12 cellular contexts compared by ENCODE assay signal in genomic region chr3:138863776-138864113, GRCh38. TPM values are rescaled to one million over a fixed set of nuclear protein-coding genes. Genes with fewer than 3 reads are reported as not detected.
DNase-seq lines count a peak whose midpoint lies in the region; ATAC-seq and TF ChIP-seq lines count a peak whose summit lies in the region.
"Had no signal": no experiment of that assay in that cellular context is flagged by ENCODE, and none has a peak within 500 bp of the region (broad histone marks: within the 10 kb centered on the region; RNA-seq: fewer than 3 reads in every experiment).

No MANE protein-coding gene starts in this region.

- H3K36me3 ChIP-seq in body of pancreas (replicated peaks in 1 of 2; ENCODE audit: insufficient read depth in 1 of 2, low read depth in 2 of 2), result no peaks in the 10 kb centered on the region
- no peaks in the 10 kb centered on the region for H3K36me3 ChIP-seq in mesendoderm (ENCODE audit: control insufficient read depth, insufficient read depth, low read length)

- H3K27me3 ChIP-seq in right cardiac atrium (ENCODE audit: control insufficient read depth, insufficient read depth) (no peaks in the 10 kb centered on the region), body of pancreas (no peaks in the 10 kb centered on the region), mesendoderm (ENCODE audit: insufficient read depth, low read length, poor library complexity) (no peaks in the 10 kb centered on the region)

- no peak for ATAC-seq in right cardiac atrium
- ATAC-seq in left ventricle myocardium superior, result no peak
- no peak for ATAC-seq in body of pancreas
- no peak for ATAC-seq in GM19035 (IDR thresholded peaks at IDR 0.05; ENCODE audit: unreplicated experiment)
- ATAC-seq in HG03521 (IDR thresholded peaks at IDR 0.05; ENCODE audit: unreplicated experiment), result no peak

- no peak overlapping the region for H3K23ac ChIP-seq in mesendoderm (ENCODE audit: low read length)

- peak overlapping the region; percentile 88 for H3K4ac ChIP-seq in mesendoderm (ENCODE audit: low read depth, low read length)

- H3K4me1 ChIP-seq in right cardiac atrium (ENCODE audit: control insufficient read depth, insufficient read depth, low read length) (peaks cover 6% of the 10 kb centered on the region), body of pancreas (peaks cover 34% of the 10 kb centered on the region), mesendoderm (ENCODE audit: control insufficient read depth, low read depth, low read length) (peaks cover 19% of the 10 kb centered on the region)

- H2BK15ac ChIP-seq in mesendoderm (replicated peaks; ENCODE audit: low read depth), result no peak overlapping the region

- 97% methylated on average over 4 of the region's 4 CpGs for WGBS in right cardiac atrium
- WGBS in body of pancreas, 2 donors, result 94 to 98% methylated on average over 4 of the region's 4 CpGs
- no CpG with 5 or more reads among the region's 4 CpGs for WGBS in mesendoderm (ENCODE audit: extremely low coverage, insufficient coverage, low lambda C conversion rate)

- H3K56ac ChIP-seq in mesendoderm (ENCODE audit: low read length), result peak overlapping the region; percentile 28

- no peak for TF ChIP-seq CTCF in body of pancreas (IDR thresholded peaks at IDR 0.05)
- TF ChIP-seq CTCF in type B pancreatic cell (conservative IDR thresholded peaks at IDR 0.05), result no peak

- no peaks in the 10 kb centered on the region for H3K79me1 ChIP-seq in mesendoderm (ENCODE audit: low read length)

- no peak overlapping the region for H3K4me3 Mint-ChIP-seq in type B pancreatic cell
- H3K4me3 Mint-ChIP-seq: natural killer cell treated with Interleukin-12 subunit alpha and Interleukin-12 subunit beta and Interleukin-15 and Interleukin-18, amount 100 ng/mL, for 72 hours had no signal

- peak overlapping the region; percentile 77 for H4K8ac ChIP-seq in mesendoderm (ENCODE audit: low read depth, low read length)

- no peak overlapping the region for H3K4me2 ChIP-seq in mesendoderm (ENCODE audit: low read length)

- peak overlapping the region; percentile 66 for H3K18ac ChIP-seq in mesendoderm (ENCODE audit: low read length)

- no peak overlapping the region for H3K9ac ChIP-seq in mesendoderm (ENCODE audit: low read length)

- H3K4me3 ChIP-seq in right cardiac atrium (ENCODE audit: low read length), result no peak overlapping the region
- H3K4me3 ChIP-seq in body of pancreas, result no peak overlapping the region
- H3K4me3 ChIP-seq in mesendoderm (ENCODE audit: low read length), result no peak overlapping the region

- H3K27ac ChIP-seq in right cardiac atrium (ENCODE audit: low read length), result peak overlapping the region; percentile 96
- peak overlapping the region; percentile 87 to 90 (median 90) for H3K27ac ChIP-seq in body of pancreas
- H3K27ac ChIP-seq in mesendoderm (ENCODE audit: low read depth, low read length), result peak overlapping the region; percentile 29

- peaks cover 18% of the 10 kb centered on the region for H3K4me1 Mint-ChIP-seq in type B pancreatic cell (ENCODE audit: unreplicated experiment)

- no peaks in the 10 kb centered on the region for H3K27me3 Mint-ChIP-seq in type B pancreatic cell
- H3K27me3 Mint-ChIP-seq: natural killer cell treated with Interleukin-12 subunit alpha and Interleukin-12 subunit beta and Interleukin-15 and Interleukin-18, amount 100 ng/mL, for 72 hours had no signal

- H2AK5ac ChIP-seq in mesendoderm (ENCODE audit: low read length), result peak overlapping the region; percentile 84

- H3K9me3 ChIP-seq in right cardiac atrium (ENCODE audit: control insufficient read depth, low read length), result no peaks in the 10 kb centered on the region
- no peaks in the 10 kb centered on the region for H3K9me3 ChIP-seq in body of pancreas

- no peaks in the 10 kb centered on the region for H3K9me3 Mint-ChIP-seq in type B pancreatic cell
- H3K9me3 Mint-ChIP-seq: natural killer cell treated with Interleukin-12 subunit alpha and Interleukin-12 subunit beta and Interleukin-15 and Interleukin-18, amount 100 ng/mL, for 72 hours had no signal

- no peak overlapping the region for H2BK120ac ChIP-seq in mesendoderm (ENCODE audit: low read depth, low read length)

- no peaks in the 10 kb centered on the region for H3K79me2 ChIP-seq in mesendoderm (ENCODE audit: control insufficient read depth, insufficient read depth, low read length)

- peak overlapping the region; percentile 80 for H3K27ac Mint-ChIP-seq in type B pancreatic cell
- H3K27ac Mint-ChIP-seq: natural killer cell treated with Interleukin-12 subunit alpha and Interleukin-12 subunit beta and Interleukin-15 and Interleukin-18, amount 100 ng/mL, for 72 hours had no signal

- intact Hi-C loops in right cardiac atrium (cut with DNase I), result no loop called here
- intact Hi-C loops in left ventricle myocardium superior (cut with micrococcal nuclease), result no loop called here
- intact Hi-C loops in body of pancreas (cut with DNase I), result no loop called here

- H3K36me3 Mint-ChIP-seq in type B pancreatic cell, result no peaks in the 10 kb centered on the region
- H3K36me3 Mint-ChIP-seq: natural killer cell treated with Interleukin-12 subunit alpha and Interleukin-12 subunit beta and Interleukin-15 and Interleukin-18, amount 100 ng/mL, for 72 hours had no signal

- peak overlapping the region; percentile 77 for H4K5ac ChIP-seq in mesendoderm (ENCODE audit: low read length)

- DNase-seq in right cardiac atrium (no peak), left ventricle myocardium superior (no peak), body of pancreas (no peak), mesendoderm (no peak), type B pancreatic cell (ENCODE audit: extremely low spot score, unreplicated experiment) (no peak)
- DNase-seq in stimulated activated CD4-positive, alpha-beta T cell treated with anti-CD3 and anti-CD28 coated beads, Interleukin-4, amount 100 ng/mL, for 1 hour, result no peak
- DNase-seq: activated naive CD4-positive, alpha-beta T cell treated with anti-CD3 and anti-CD28 coated beads, Interleukin-2, amount 50 U/mL, for 16 hours; NCI-H1092 treated with DMSO at 0.1 percent for 48 hours; NCI-H345 had no signal

- H2BK5ac ChIP-seq in mesendoderm (ENCODE audit: low read length), result peak overlapping the region; percentile 91

- no peak for TF ChIP-seq POLR2A in body of pancreas (IDR thresholded peaks at IDR 0.05)

RNA-seq across cellular contexts. Expression of gene PIK3CB, which starts 29.0 kb away (rescaled TPM):
- total RNA-seq in right cardiac atrium (10 to 100 TPM; 31.4 to 33.2 (median 32.5) TPM), left ventricle myocardium superior (33.3 TPM), body of pancreas (10 to 100 TPM; 40.2 to 50.1 TPM), type B pancreatic cell (ENCODE audit: low replicate concordance) (14.8 and 16.7 TPM in 2 replicates)
- 12.6 TPM for polyA plus RNA-seq in right cardiac atrium
- 38.5 TPM for polyA plus RNA-seq in mesendoderm (2013, experiment 1 of 2)
- polyA plus RNA-seq in mesendoderm (2013, experiment 2 of 2), result 37.2 TPM

Comparison
In these comparisons a context has a peak if more than half of its experiments do, and no peak if none do; other contexts are left out.
1. H3K27ac ChIP-seq: peak in every context shown above with its lines; median percentile 96 in right cardiac atrium; 90 in body of pancreas; 29 in mesendoderm.